1 cellular context compared by ENCODE assay signal in the genomic region with DNA sequence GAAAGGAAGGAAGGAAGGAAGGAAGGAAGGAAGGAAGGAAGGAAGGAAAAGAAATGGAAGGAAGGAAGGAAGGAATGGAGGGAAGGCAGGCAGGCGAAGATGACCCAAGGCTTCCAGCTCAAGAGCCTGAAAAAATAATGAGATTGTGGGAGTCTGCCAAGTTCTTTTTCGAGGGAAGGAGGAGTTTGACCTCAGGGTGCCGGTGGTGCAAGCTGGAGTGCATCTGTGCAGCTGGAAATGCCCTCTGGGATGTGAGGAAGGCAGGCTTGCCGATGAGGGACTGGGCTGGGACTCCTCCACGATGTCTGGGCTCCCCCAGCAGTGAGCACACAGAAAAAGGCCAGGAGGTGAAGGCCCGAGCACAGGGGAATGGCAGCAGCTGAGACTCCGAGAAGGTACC.
TF ChIP-seq lines count a peak whose summit lies in the region.

No MANE protein-coding gene starts in this region.

TF ChIP-seq in IMR-90, 13 proteins besides CTCF, POLR2A, EP300 and RAD21:
- TF ChIP-seq, protein P1, sequence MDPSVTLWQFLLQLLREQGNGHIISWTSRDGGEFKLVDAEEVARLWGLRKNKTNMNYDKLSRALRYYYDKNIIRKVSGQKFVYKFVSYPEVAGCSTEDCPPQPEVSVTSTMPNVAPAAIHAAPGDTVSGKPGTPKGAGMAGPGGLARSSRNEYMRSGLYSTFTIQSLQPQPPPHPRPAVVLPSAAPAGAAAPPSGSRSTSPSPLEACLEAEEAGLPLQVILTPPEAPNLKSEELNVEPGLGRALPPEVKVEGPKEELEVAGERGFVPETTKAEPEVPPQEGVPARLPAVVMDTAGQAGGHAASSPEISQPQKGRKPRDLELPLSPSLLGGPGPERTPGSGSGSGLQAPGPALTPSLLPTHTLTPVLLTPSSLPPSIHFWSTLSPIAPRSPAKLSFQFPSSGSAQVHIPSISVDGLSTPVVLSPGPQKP (IDR thresholded peaks at IDR 0.05; ENCODE audit: borderline replicate concordance, low read depth, low read length), result no peak
- TF ChIP-seq RCOR1 (IDR thresholded peaks at IDR 0.05; ENCODE audit: insufficient replicate concordance, low read length) (no peak), CHD1 (IDR thresholded peaks at IDR 0.05; ENCODE audit: low read depth, low read length) (no peak), SMC3 (IDR thresholded peaks at IDR 0.05; ENCODE audit: low read depth, low read length) (no peak), FOS (IDR thresholded peaks at IDR 0.05; ENCODE audit: low read depth, low read length) (no peak), NFE2L2 (IDR thresholded peaks at IDR 0.05; ENCODE audit: low read depth, low read length) (no peak), CEBPB (IDR thresholded peaks at IDR 0.05; ENCODE audit: low read depth, low read length) (no peak), MXI1 (IDR thresholded peaks at IDR 0.05; ENCODE audit: borderline replicate concordance, low read depth, low read length) (no peak), BHLHE40 (IDR thresholded peaks at IDR 0.05; ENCODE audit: low read depth, low read length) (no peak), RFX5 (IDR thresholded peaks at IDR 0.05; ENCODE audit: low read depth, low read length) (no peak), MAFK (IDR thresholded peaks at IDR 0.05; ENCODE audit: low read depth, low read length) (no peak)
- TF ChIP-seq, protein P2, sequence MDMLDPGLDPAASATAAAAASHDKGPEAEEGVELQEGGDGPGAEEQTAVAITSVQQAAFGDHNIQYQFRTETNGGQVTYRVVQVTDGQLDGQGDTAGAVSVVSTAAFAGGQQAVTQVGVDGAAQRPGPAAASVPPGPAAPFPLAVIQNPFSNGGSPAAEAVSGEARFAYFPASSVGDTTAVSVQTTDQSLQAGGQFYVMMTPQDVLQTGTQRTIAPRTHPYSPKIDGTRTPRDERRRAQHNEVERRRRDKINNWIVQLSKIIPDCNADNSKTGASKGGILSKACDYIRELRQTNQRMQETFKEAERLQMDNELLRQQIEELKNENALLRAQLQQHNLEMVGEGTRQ (IDR thresholded peaks at IDR 0.05; ENCODE audit: low read depth, low read length), result no peak
